ENCODE assay signal across 22 cellular contexts in the genomic region with DNA sequence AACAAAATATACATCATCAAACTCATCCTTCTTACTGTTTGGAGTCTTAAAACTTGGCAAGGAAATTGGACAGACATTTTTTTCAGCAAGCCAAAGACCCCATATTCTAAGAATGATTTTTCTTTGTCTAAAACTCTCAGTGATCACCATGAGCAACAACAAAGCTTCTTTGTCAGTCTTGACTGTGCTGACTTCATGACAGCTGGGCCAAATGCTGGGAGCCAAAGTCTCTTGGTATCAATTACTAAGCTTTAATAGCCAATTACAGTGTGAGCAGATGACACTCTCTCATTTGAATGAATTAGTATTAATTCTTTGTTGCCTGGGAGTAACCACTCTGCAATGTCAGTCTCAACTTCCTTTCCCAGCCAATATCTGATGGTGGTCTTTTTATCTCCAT. TPM values are rescaled to one million over a fixed set of nuclear protein-coding genes. Genes with fewer than 3 reads are reported as not detected.
DNase-seq lines count a peak whose midpoint lies in the region; ATAC-seq lines count a peak whose summit lies in the region.
"Had no signal": no experiment of that assay in that cellular context is flagged by ENCODE, and none has a peak within 500 bp of the region (broad histone marks: within the 10 kb centered on the region; RNA-seq: fewer than 3 reads in every experiment).

No MANE protein-coding gene starts in this region.

- DNase-seq in NCI-H748 (lab: John Stamatoyannopoulos, UW; ENCODE audit: unreplicated experiment) (peak; percentile 4), NCI-H748 treated with DMSO at 0.1 percent for 48 hours (lab: John Stamatoyannopoulos, UW) (no peak), SK-MEL-5 (ENCODE audit: low read depth, low spot score) (peak; percentile 72), medulla oblongata (ENCODE audit: extremely low spot score) (peak; percentile 83), superior temporal gyrus (ENCODE audit: extremely low spot score) (peak; percentile 84), DMS79 treated with DMSO at 0.1 percent for 48 hours (lab: John Stamatoyannopoulos, UW) (no peak)
- DNase-seq in stimulated activated CD4-positive, alpha-beta T cell treated with anti-CD3 and anti-CD28 coated beads, Interleukin-1b, Interleukin-23, amount 100 ng/mL, for 48 hours: no peak
- DNase-seq: activated CD4-positive, alpha-beta T cell treated with anti-CD3 and anti-CD28 coated beads, Interleukin-2, amount 50 U/mL, for 1 hour; activated naive CD4-positive, alpha-beta T cell treated with Interleukin-2 at 50 U/mL for 16 hours; activated T-cell treated with anti-CD3 and anti-CD28 coated beads for 4 hours; aorta; HCEC 1CT; KG1; left ventricle myocardium superior; naive B cell; NCI-H1105 treated with DMSO at 0.1 percent for 48 hours; NCI-H2227 treated with DMSO at 0.1 percent for 48 hours; PC-3; retina; stimulated activated naive CD4-positive, alpha-beta T cell; trophoblast cell had no signal

- no peak for ATAC-seq in GM21367 (IDR thresholded peaks at IDR 0.05; ENCODE audit: unreplicated experiment)
- ATAC-seq: left ventricle myocardium superior, PC-3 had no signal

- in situ Hi-C loops in SK-MEL-5 (cut with HindIII; ENCODE audit: low pct_unique_long_range_greater_than_20kb, low sequenced_read_pairs): no loop called here

RNA-seq across cellular contexts. Expression of gene GK5, which starts 48.1 kb away (rescaled TPM):
- 17.6 and 18.6 TPM in 2 replicates for total RNA-seq in SK-MEL-5 (2014; rRNA removed; shearing (Covaris generic))
- 12.1 and 13.2 TPM in 2 replicates for polyA plus RNA-seq in SK-MEL-5 (2015; cell fraction: cytosol; rRNA removed)
- 84.3 and 91.4 TPM in 2 replicates for polyA plus RNA-seq in SK-MEL-5 (2015; cell fraction: nucleus; rRNA removed)

Comparison
In these comparisons a context has a peak if more than half of its experiments do, and no peak if none do; other contexts are left out.
1. DNase-seq: peak in NCI-H748 (single experiment), SK-MEL-5 (single experiment), medulla oblongata (single experiment) and superior temporal gyrus (single experiment); none in NCI-H748 treated with DMSO at 0.1 percent for 48 hours (single experiment), DMS79 treated with DMSO at 0.1 percent for 48 hours (single experiment) and stimulated activated CD4-positive, alpha-beta T cell treated with anti-CD3 and anti-CD28 coated beads, Interleukin-1b, Interleukin-23, amount 100 ng/mL, for 48 hours (single experiment).